Comparison of ENCODE assay signal across 19 cellular contexts in the genomic region with DNA sequence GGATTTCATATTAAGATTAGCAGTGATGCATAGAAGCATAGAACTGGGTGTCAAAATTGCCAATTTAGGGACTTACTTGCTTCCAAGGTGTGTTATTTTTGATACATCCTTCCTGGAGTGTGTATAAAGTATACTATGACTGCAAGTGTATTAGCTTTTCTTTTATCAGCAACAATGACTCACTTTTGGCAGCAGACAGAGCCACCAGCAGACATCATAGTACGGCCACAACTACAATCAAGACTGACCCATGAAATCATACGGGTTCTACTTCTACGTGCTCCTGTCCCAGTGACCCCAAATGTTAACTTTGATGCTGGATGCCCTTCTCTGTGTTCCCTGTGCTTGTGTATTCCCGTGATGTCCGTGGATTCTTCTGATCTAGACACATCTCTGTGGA.
A peak's percentile ranks its signal among the peaks of the same experiment; 100 is the strongest.
DNase-seq lines count a peak whose midpoint lies in the region; ATAC-seq, FAIRE-seq and TF ChIP-seq lines count a peak whose summit lies in the region.
"Had no signal": no experiment of that assay in that cellular context is flagged by ENCODE, and none has a peak within 500 bp of the region (broad histone marks: within the 10 kb centered on the region; RNA-seq: fewer than 3 reads in every experiment).

No MANE protein-coding gene starts in this region.

- H3K4me1 Mint-ChIP-seq in astrocyte (ENCODE audit: low read depth, unreplicated experiment) = no peaks in the 10 kb centered on the region
- H3K4me1 Mint-ChIP-seq: CD4-positive, alpha-beta memory T cell had no signal

- no peak for ATAC-seq in GM18505 (IDR thresholded peaks at IDR 0.05; ENCODE audit: unreplicated experiment)

- H3K4me2 ChIP-seq in astrocyte (ENCODE audit: low read length) = no peak overlapping the region

- no peak for FAIRE-seq in RCC 7860 (lab: Jason Lieb, UNC)
- FAIRE-seq in astrocyte (lab: Jason Lieb, UNC) = no peak
- FAIRE-seq: G401.6, GM12892, GM18507, H54 had no signal

- no peak for TF ChIP-seq CTCF in astrocyte (IDR thresholded peaks at IDR 0.05; ENCODE audit: insufficient read depth, low read depth, low read length)
- no peak for TF ChIP-seq CTCF in brain microvascular endothelial cell (IDR thresholded peaks at IDR 0.05; ENCODE audit: low read depth, low read length, missing control alignments)

- in situ Hi-C loops in brain microvascular endothelial cell (cut with HindIII; ENCODE audit: low pct_ligation_motif_present, low sequenced_read_pairs) = no loop called here

- no peaks in the 10 kb centered on the region for H3K27me3 Mint-ChIP-seq in astrocyte (ENCODE audit: low read depth, unreplicated experiment)
- H3K27me3 Mint-ChIP-seq: CD4-positive, alpha-beta memory T cell had no signal

- H3K9me3 ChIP-seq in astrocyte (ENCODE audit: insufficient read depth, low read depth, low read length) = no peaks in the 10 kb centered on the region
- H3K9me3 ChIP-seq: HAP-1 had no signal

- no peak overlapping the region for H2AFZ ChIP-seq in astrocyte (ENCODE audit: low read depth, low read length)

- DNase-seq in RCC 7860 (ENCODE audit: low spot score) (peak; percentile 23), astrocyte (ENCODE audit: low read depth) (peak; percentile 29), brain microvascular endothelial cell (peak; percentile 71), NOMO-1 treated with dmso at 0.1 percent for 144 hours (lab: John Stamatoyannopoulos, UW; ENCODE audit: unreplicated experiment) (no peak), Kasumi-1 (lab: John Stamatoyannopoulos, UW) (no peak)
- DNase-seq: C1 segment of cervical spinal cord; Calu3; CD4-positive, alpha-beta memory T cell; COR-L47; DMS53; DMS79 treated with DMSO at 0.1 percent for 48 hours; GOT3; HFFc6 had no signal

- H3K27me3 ChIP-seq in astrocyte (ENCODE audit: insufficient read depth, low read length) = no peaks in the 10 kb centered on the region
- no peaks in the 10 kb centered on the region for H3K27me3 ChIP-seq in brain microvascular endothelial cell (replicated peaks)

- H3K36me3 Mint-ChIP-seq in astrocyte (ENCODE audit: low read depth, unreplicated experiment) = no peaks in the 10 kb centered on the region
- H3K36me3 Mint-ChIP-seq: CD4-positive, alpha-beta memory T cell had no signal

- TF ChIP-seq POLR2A in GM18505 (IDR thresholded peaks at IDR 0.05; ENCODE audit: borderline replicate concordance, extremely low read depth, insufficient read depth, insufficient read length) = no peak

- no peaks in the 10 kb centered on the region for H4K20me1 ChIP-seq in astrocyte (ENCODE audit: insufficient read depth, low read length)

- no peak overlapping the region for H3K9ac ChIP-seq in astrocyte (ENCODE audit: low read length)

- H3K27ac ChIP-seq in astrocyte (ENCODE audit: low read depth, low read length) = no peak overlapping the region
- H3K27ac ChIP-seq in brain microvascular endothelial cell = no peak overlapping the region

- H3K4me1 ChIP-seq in astrocyte (ENCODE audit: insufficient read depth, low read length) = peaks cover 2% of the 10 kb centered on the region
- H3K4me1 ChIP-seq: HAP-1 had no signal

- H3K27ac Mint-ChIP-seq in astrocyte (ENCODE audit: unreplicated experiment) = no peak overlapping the region
- H3K27ac Mint-ChIP-seq: CD4-positive, alpha-beta memory T cell; HFFc6 had no signal

- H3K9me3 Mint-ChIP-seq in astrocyte (ENCODE audit: unreplicated experiment) = peaks cover 1% of the 10 kb centered on the region

- no peaks in the 10 kb centered on the region for H3K36me3 ChIP-seq in astrocyte (ENCODE audit: insufficient read depth, low read length)
- H3K36me3 ChIP-seq in brain microvascular endothelial cell (replicated peaks) = no peaks in the 10 kb centered on the region
- H3K36me3 ChIP-seq: HAP-1 had no signal

- H3K79me2 ChIP-seq in astrocyte (ENCODE audit: insufficient read depth, low read length) = no peaks in the 10 kb centered on the region

- H3K4me3 Mint-ChIP-seq in astrocyte (ENCODE audit: unreplicated experiment) = no peak overlapping the region
- H3K4me3 Mint-ChIP-seq: CD4-positive, alpha-beta memory T cell; HFFc6 had no signal

- H3K4me3 ChIP-seq in astrocyte (ENCODE audit: insufficient read depth, low read depth, low read length) (no peak overlapping the region), brain microvascular endothelial cell (ENCODE audit: low read depth, low read length) (no peak overlapping the region)
- H3K4me3 ChIP-seq: HAP-1 had no signal

Comparison
In these comparisons a context has a peak if more than half of its experiments do, and no peak if none do; other contexts are left out.
1. DNase-seq: peak in RCC 7860 (single experiment), astrocyte (single experiment) and brain microvascular endothelial cell (single experiment); none in NOMO-1 treated with dmso at 0.1 percent for 144 hours (single experiment) and Kasumi-1 (0 of 2).